ENCODE assay signal across 8 cellular contexts in genomic region chr15:99682455-99682854, GRCh38. TPM values are rescaled to one million over a fixed set of nuclear protein-coding genes. Genes with fewer than 3 reads are reported as not detected.
DNase-seq lines count a peak whose midpoint lies in the region; ATAC-seq and TF ChIP-seq lines count a peak whose summit lies in the region.

No MANE protein-coding gene starts in this region.

- H3K4me1 ChIP-seq in tibial nerve = no peaks in the 10 kb centered on the region

- H3K27ac Mint-ChIP-seq in activated T-cell treated with anti-CD3 and anti-CD28 coated beads, Interleukin-2, amount 50 U/mL, for 72 hours = peak overlapping the region; percentile 66
- H3K27ac Mint-ChIP-seq in activated CD8-positive, alpha-beta T cell treated with anti-CD3 and anti-CD28 coated beads for 36 hours = peak overlapping the region; percentile 47

- H3K27ac ChIP-seq in tibial nerve = no peak overlapping the region

- CTCF ChIA-PET in activated CD8-positive, alpha-beta T cell treated with anti-CD3 and anti-CD28 coated beads for 36 hours (lab: Charles Lee) = interaction anchor here (1.1 to 1.4 kb wide), 4 partner anchors 13 to 410 kb away, joined by 3 to 11 read pairs (median 4); no protein-coding TSS in a partner anchor

- no peak overlapping the region for H3K4me3 ChIP-seq in tibial nerve

- no peaks in the 10 kb centered on the region for H3K27me3 Mint-ChIP-seq in activated T-cell treated with anti-CD3 and anti-CD28 coated beads, Interleukin-2, amount 50 U/mL, for 72 hours (ENCODE audit: low read depth)
- H3K27me3 Mint-ChIP-seq in activated CD8-positive, alpha-beta T cell treated with anti-CD3 and anti-CD28 coated beads for 36 hours = no peaks in the 10 kb centered on the region

- peak overlapping the region in 1 of 2 donors; percentile 41 for H3K4me3 Mint-ChIP-seq in activated T-cell treated with anti-CD3 and anti-CD28 coated beads, Interleukin-2, amount 50 U/mL, for 72 hours
- H3K4me3 Mint-ChIP-seq in activated CD8-positive, alpha-beta T cell treated with anti-CD3 and anti-CD28 coated beads for 36 hours = no peak overlapping the region

- H3K9me3 ChIP-seq in tibial nerve = peaks cover 0 to 19% (median 2%) of the 10 kb centered on the region in 4 donors

- DNase-seq in activated T-cell treated with anti-CD3 and anti-CD28 coated beads, Interleukin-2, amount 50 U/mL, for 72 hours = no peak
- no peak for DNase-seq in activated T-cell treated with anti-CD3 and anti-CD28 coated beads, Interleukin-2, amount 50 U/mL, for 48 hours
- no peak for DNase-seq in activated CD8-positive, alpha-beta T cell treated with anti-CD3 and anti-CD28 coated beads for 36 hours
- DNase-seq in foreskin melanocyte (peak; percentile 30), stromal cell of bone marrow (ENCODE audit: low read depth) (peak; percentile 65), COR-L47 (lab: John Stamatoyannopoulos, UW) (no peak), tibial nerve (ENCODE audit: low spot score in 2 of 2) (no peak)
- DNase-seq in activated effector memory CD4-positive, alpha-beta T cell treated with anti-CD3 and anti-CD28 coated beads, Interleukin-2, amount 50 U/mL, for 16 hours = no peak

- POLR2A ChIA-PET in activated CD8-positive, alpha-beta T cell treated with anti-CD3 and anti-CD28 coated beads for 36 hours (lab: Charles Lee) = no interaction called here

- TF ChIP-seq EP300 in tibial nerve (IDR thresholded peaks at IDR 0.05) = no peak

- intact Hi-C loops in activated CD8-positive, alpha-beta T cell treated with anti-CD3 and anti-CD28 coated beads for 36 hours (cut with micrococcal nuclease) = loop anchor here (10.0 kb wide), 1 partner anchor 178 kb away; no protein-coding TSS in a partner anchor

- H3K36me3 Mint-ChIP-seq in activated T-cell treated with anti-CD3 and anti-CD28 coated beads, Interleukin-2, amount 50 U/mL, for 72 hours (ENCODE audit: insufficient read depth in 2 of 2) = peaks cover 16 to 26% of the 10 kb centered on the region in 2 donors
- peaks cover 51% of the 10 kb centered on the region for H3K36me3 Mint-ChIP-seq in activated CD8-positive, alpha-beta T cell treated with anti-CD3 and anti-CD28 coated beads for 36 hours (ENCODE audit: low read depth)

- no peaks in the 10 kb centered on the region for H3K27me3 ChIP-seq in tibial nerve

- WGBS in tibial nerve, 2 donors = 0 to 4% methylated on average over 1 of the region's 1 CpG

- H3K9me3 Mint-ChIP-seq in activated T-cell treated with anti-CD3 and anti-CD28 coated beads, Interleukin-2, amount 50 U/mL, for 72 hours = peaks cover 4 to 11% of the 10 kb centered on the region in 2 donors
- peaks cover 25% of the 10 kb centered on the region for H3K9me3 Mint-ChIP-seq in activated CD8-positive, alpha-beta T cell treated with anti-CD3 and anti-CD28 coated beads for 36 hours

- H3K4me1 Mint-ChIP-seq in activated T-cell treated with anti-CD3 and anti-CD28 coated beads, Interleukin-2, amount 50 U/mL, for 72 hours (ENCODE audit: low read depth) = peaks cover 16% of the 10 kb centered on the region
- peaks cover 21% of the 10 kb centered on the region for H3K4me1 Mint-ChIP-seq in activated CD8-positive, alpha-beta T cell treated with anti-CD3 and anti-CD28 coated beads for 36 hours (ENCODE audit: low read depth)

- H3K36me3 ChIP-seq in tibial nerve = peaks cover 0 to 48% (median 0%) of the 10 kb centered on the region in 3 donors

- TF ChIP-seq POLR2A in tibial nerve (IDR thresholded peaks at IDR 0.05) = no peak

- ATAC-seq in activated T-cell treated with anti-CD3 and anti-CD28 coated beads, Interleukin-2, amount 50 U/mL, for 72 hours (replicated peaks in 1 of 2) = peak; percentile 50 to 68
- peak; percentile 38 for ATAC-seq in activated CD8-positive, alpha-beta T cell treated with anti-CD3 and anti-CD28 coated beads for 36 hours

- TF ChIP-seq CTCF in activated CD8-positive, alpha-beta T cell treated with anti-CD3 and anti-CD28 coated beads for 36 hours (IDR thresholded peaks at IDR 0.05) = no peak
- no peak for TF ChIP-seq CTCF in tibial nerve (IDR thresholded peaks at IDR 0.05)

RNA-seq across cellular contexts. Expression of gene LYSMD4, which starts 50.8 kb away (rescaled TPM):
- 10 to 100 TPM in 1 of 2 donors, 1 to 10 TPM in 1; 9.7 to 11.7 TPM for total RNA-seq in activated T-cell treated with anti-CD3 and anti-CD28 coated beads, Interleukin-2, amount 50 U/mL, for 72 hours
- total RNA-seq in activated CD8-positive, alpha-beta T cell treated with anti-CD3 and anti-CD28 coated beads for 36 hours = 1 to 10 TPM; 4.5 to 6.6 TPM
- 10 to 100 TPM; 13.6 to 21.0 (median 17.4) TPM for total RNA-seq in tibial nerve

Comparison
In these comparisons a context has a peak if more than half of its experiments do, and no peak if none do; other contexts are left out.
1. DNase-seq: peak in foreskin melanocyte (single experiment) and stromal cell of bone marrow (single experiment); none in activated T-cell treated with anti-CD3 and anti-CD28 coated beads, Interleukin-2, amount 50 U/mL, for 72 hours (0 of 2), activated T-cell treated with anti-CD3 and anti-CD28 coated beads, Interleukin-2, amount 50 U/mL, for 48 hours (0 of 2), activated CD8-positive, alpha-beta T cell treated with anti-CD3 and anti-CD28 coated beads for 36 hours (single experiment), COR-L47 (single experiment), tibial nerve (0 of 2) and activated effector memory CD4-positive, alpha-beta T cell treated with anti-CD3 and anti-CD28 coated beads, Interleukin-2, amount 50 U/mL, for 16 hours (single experiment).